ENCODE assay signal across 15 cellular contexts in genomic region chr5:180647941-180648500, GRCh38. TPM values are rescaled to one million over a fixed set of nuclear protein-coding genes. Genes with fewer than 3 reads are reported as not detected.
DNase-seq lines count a peak whose midpoint lies in the region; ATAC-seq and TF ChIP-seq lines count a peak whose summit lies in the region.
"Had no signal": no experiment of that assay in that cellular context is flagged by ENCODE, and none has a peak within 500 bp of the region (broad histone marks: within the 10 kb centered on the region; RNA-seq: fewer than 3 reads in every experiment).

No MANE protein-coding gene starts in this region.

- no peaks in the 10 kb centered on the region for H3K9me2 ChIP-seq in MM.1S (replicated peaks; ENCODE audit: insufficient read depth, low read length)

- H3K27ac Mint-ChIP-seq in activated CD4-positive, alpha-beta T cell treated with anti-CD3 and anti-CD28 coated beads, Interleukin-2, amount 10 ng/mL, durations not matched to agents 24 days and 14 days = no peak overlapping the region
- H3K27ac Mint-ChIP-seq in endothelial cell (ENCODE audit: unreplicated experiment) = peak overlapping the region; percentile 86
- H3K27ac Mint-ChIP-seq: HFFc6 had no signal

- H3K4me3 Mint-ChIP-seq in activated CD4-positive, alpha-beta T cell treated with anti-CD3 and anti-CD28 coated beads, Interleukin-2, amount 10 ng/mL, durations not matched to agents 24 days and 14 days = peak overlapping the region; percentile 77
- H3K4me3 Mint-ChIP-seq in endothelial cell (ENCODE audit: unreplicated experiment) = peak overlapping the region; percentile 99
- H3K4me3 Mint-ChIP-seq: HFFc6 had no signal

- H3K27ac ChIP-seq in HUES6 (ENCODE audit: low read depth, low read length) (no peak overlapping the region), neuronal stem cell (replicated peaks; ENCODE audit: low read length) (no peak overlapping the region), MM.1S (ENCODE audit: low read length) (no peak overlapping the region)
- H3K27ac ChIP-seq: colonic mucosa, transverse colon had no signal

- H3K27me3 ChIP-seq in HUES6 (ENCODE audit: control insufficient read depth, insufficient read depth, low read length) (peaks cover 79% of the 10 kb centered on the region), neuronal stem cell (ENCODE audit: control insufficient read depth in 3 of 3, insufficient read depth in 3 of 3, low read depth in 1 of 3, low read length in 3 of 3) (peaks cover 14 to 92% (median 38%) of the 10 kb centered on the region in 3 experiments), MM.1S (replicated peaks; ENCODE audit: insufficient read depth, low read length) (peaks cover 72% of the 10 kb centered on the region)

- intact Hi-C loops in activated CD4-positive, alpha-beta T cell treated with anti-CD3 and anti-CD28 coated beads, Interleukin-2, amount 10 ng/mL, durations not matched to agents 24 days and 14 days (cut with micrococcal nuclease) = no loop called here

- no peak overlapping the region for H3K9ac ChIP-seq in HUES6 (ENCODE audit: low read length)
- H3K9ac ChIP-seq in neuronal stem cell (ENCODE audit: low read depth, low read length, poor library complexity) = no peak overlapping the region
- H3K9ac ChIP-seq in MM.1S (ENCODE audit: low read length) = no peak overlapping the region

- peak overlapping the region; percentile 55; the same call in 1 of the 2 replicates for H3K4me3 ChIP-seq in HUES6 (ENCODE audit: low read depth, low read length)
- no peak overlapping the region for H3K4me3 ChIP-seq in neuronal stem cell (ENCODE audit: low read length in 2 of 2)
- H3K4me3 ChIP-seq in MM.1S (ENCODE audit: low read length) = no peak overlapping the region

- H4K20me1 ChIP-seq in MM.1S (ENCODE audit: insufficient read depth, low read length) = no peaks in the 10 kb centered on the region

- H3K36me3 Mint-ChIP-seq in activated CD4-positive, alpha-beta T cell treated with anti-CD3 and anti-CD28 coated beads, Interleukin-2, amount 10 ng/mL, durations not matched to agents 24 days and 14 days (ENCODE audit: low read depth) = no peaks in the 10 kb centered on the region
- peaks cover 30% of the 10 kb centered on the region for H3K36me3 Mint-ChIP-seq in endothelial cell (ENCODE audit: low read depth, unreplicated experiment)

- H3K9me3 ChIP-seq in HUES6 (ENCODE audit: control insufficient read depth, insufficient read depth, low read depth, low read length) = no peaks in the 10 kb centered on the region
- H3K9me3 ChIP-seq in neuronal stem cell (replicated peaks in 1 of 2; ENCODE audit: control insufficient read depth in 2 of 2, insufficient read depth in 1 of 2, low read depth in 1 of 2, low read length in 2 of 2) = no peaks in the 10 kb centered on the region
- H3K9me3 ChIP-seq in MM.1S (replicated peaks; ENCODE audit: insufficient read depth, low read length) = no peaks in the 10 kb centered on the region
- H3K9me3 ChIP-seq: colonic mucosa, transverse colon had no signal

- H2BK120ac ChIP-seq in neuronal stem cell (ENCODE audit: low read depth, low read length) = no peak overlapping the region

- no peak overlapping the region for H2BK12ac ChIP-seq in neuronal stem cell (ENCODE audit: low read length)

- H4K91ac ChIP-seq in neuronal stem cell (ENCODE audit: low read depth, low read length, poor library complexity) = no peak overlapping the region

- TF ChIP-seq CTCF in endothelial cell (IDR thresholded peaks at IDR 0.05; ENCODE audit: unreplicated experiment) (no peak), MM.1S (IDR thresholded peaks at IDR 0.05; ENCODE audit: low read length) (no peak)

- H3K23ac ChIP-seq in neuronal stem cell (ENCODE audit: low read depth, low read length, poor library complexity) = no peak overlapping the region

- no peak overlapping the region for H3K18ac ChIP-seq in neuronal stem cell (ENCODE audit: low read length)

- H3K4ac ChIP-seq in neuronal stem cell (ENCODE audit: low read length) = no peak overlapping the region

- no CpG with 5 or more reads among the region's 8 CpGs for WGBS in neuronal stem cell (ENCODE audit: extremely low coverage in 2 of 2, insufficient read length in 2 of 2, insufficient replicate concordance in 1 of 2), 2 donors

- H3K4me2 ChIP-seq in neuronal stem cell (ENCODE audit: insufficient read depth, low read length, poor library complexity, severe bottlenecking) (peak overlapping the region; percentile 2), MM.1S (ENCODE audit: low read depth, low read length) (no peak overlapping the region)

- no peaks in the 10 kb centered on the region for H3K9me3 Mint-ChIP-seq in activated CD4-positive, alpha-beta T cell treated with anti-CD3 and anti-CD28 coated beads, Interleukin-2, amount 10 ng/mL, durations not matched to agents 24 days and 14 days
- H3K9me3 Mint-ChIP-seq in endothelial cell (ENCODE audit: unreplicated experiment) = no peaks in the 10 kb centered on the region

- no peak for ATAC-seq in HG02970 (IDR thresholded peaks at IDR 0.05; ENCODE audit: low FRiP score, unreplicated experiment)
- no peak for ATAC-seq in HG03442 (IDR thresholded peaks at IDR 0.05; ENCODE audit: unreplicated experiment)

- H3K79me1 ChIP-seq in neuronal stem cell (ENCODE audit: low read depth, low read length) = peaks cover 3% of the 10 kb centered on the region

- no peaks in the 10 kb centered on the region for H3K79me2 ChIP-seq in MM.1S (ENCODE audit: low read length)

- H3F3A ChIP-seq in MM.1S (ENCODE audit: insufficient read depth, low read length) = no peaks in the 10 kb centered on the region

- H3K36me3 ChIP-seq in HUES6 (ENCODE audit: control insufficient read depth, insufficient read depth, low read length) (no peaks in the 10 kb centered on the region), neuronal stem cell (replicated peaks in 1 of 2; ENCODE audit: control insufficient read depth in 2 of 2, insufficient read depth in 2 of 2, low read length in 2 of 2) (no peaks in the 10 kb centered on the region), MM.1S (replicated peaks; ENCODE audit: insufficient read depth, low read length) (no peaks in the 10 kb centered on the region)
- H3K36me3 ChIP-seq: colonic mucosa, transverse colon had no signal

- DNase-seq in activated CD4-positive, alpha-beta T cell treated with anti-CD3 and anti-CD28 coated beads, Interleukin-2, amount 10 ng/mL, durations not matched to agents 24 days and 14 days = no peak
- DNase-seq in activated CD4-positive, alpha-beta T cell treated with anti-CD3 and anti-CD28 coated beads for 1 hour = no peak
- DNase-seq in endothelial cell (ENCODE audit: low spot score) (no peak), neuronal stem cell (ENCODE audit: low spot score) (no peak), MM.1S (no peak)
- DNase-seq: colonic mucosa, DMS53, HFFc6, NCI-H1417 treated with DMSO at 0.1 percent for 48 hours, NCI-H526, transverse colon had no signal

- H3K14ac ChIP-seq in neuronal stem cell (ENCODE audit: low read length) = no peak overlapping the region

- no peak overlapping the region for H2BK15ac ChIP-seq in neuronal stem cell (ENCODE audit: low read length)

- H2AFZ ChIP-seq in neuronal stem cell (ENCODE audit: low read length) = no peak overlapping the region
- no peak overlapping the region for H2AFZ ChIP-seq in MM.1S (ENCODE audit: low read length)

- H3K4me1 ChIP-seq in HUES6 (ENCODE audit: control insufficient read depth, insufficient read depth, low read length) (no peaks in the 10 kb centered on the region), neuronal stem cell (ENCODE audit: control insufficient read depth in 2 of 2, insufficient read depth in 1 of 2, low read depth in 1 of 2, low read length in 2 of 2) (peaks cover 0 to 2% of the 10 kb centered on the region in 2 donors), MM.1S (ENCODE audit: low read length) (no peaks in the 10 kb centered on the region)
- H3K4me1 ChIP-seq: colonic mucosa had no signal

- H3K27me3 Mint-ChIP-seq in activated CD4-positive, alpha-beta T cell treated with anti-CD3 and anti-CD28 coated beads, Interleukin-2, amount 10 ng/mL, durations not matched to agents 24 days and 14 days = peaks cover 51% of the 10 kb centered on the region
- peaks cover 22% of the 10 kb centered on the region for H3K27me3 Mint-ChIP-seq in endothelial cell (ENCODE audit: unreplicated experiment)

- no peak overlapping the region for H2BK5ac ChIP-seq in neuronal stem cell (ENCODE audit: low read length)

- H2AK5ac ChIP-seq in neuronal stem cell (ENCODE audit: low read depth, low read length) = peak overlapping the region; percentile 1

- H4K8ac ChIP-seq in neuronal stem cell (ENCODE audit: low read depth, low read length) = no peak overlapping the region

- peaks cover 11% of the 10 kb centered on the region for H3K4me1 Mint-ChIP-seq in activated CD4-positive, alpha-beta T cell treated with anti-CD3 and anti-CD28 coated beads, Interleukin-2, amount 10 ng/mL, durations not matched to agents 24 days and 14 days
- peaks cover 58% of the 10 kb centered on the region for H3K4me1 Mint-ChIP-seq in endothelial cell (ENCODE audit: unreplicated experiment)

RNA-seq across cellular contexts. Expression of gene FLT4, which starts 1.4 kb away (rescaled TPM):
- 1.7 and 2.0 TPM in 2 replicates for total RNA-seq in activated CD4-positive, alpha-beta T cell treated with anti-CD3 and anti-CD28 coated beads, Interleukin-2, amount 10 ng/mL, durations not matched to agents 24 days and 14 days
- 541 TPM for total RNA-seq in endothelial cell (ENCODE audit: unreplicated experiment)
- 5.4 TPM for polyA plus RNA-seq in neuronal stem cell (2013, experiment 1 of 2)
- polyA plus RNA-seq in neuronal stem cell (2013, experiment 2 of 2) = 5.5 TPM
- total RNA-seq: HFFc6 had no signal

RNA-seq across cellular contexts. Expression of gene SCGB3A1, which starts 56.7 kb away (rescaled TPM):
- not detected in 2 replicates for total RNA-seq in activated CD4-positive, alpha-beta T cell treated with anti-CD3 and anti-CD28 coated beads, Interleukin-2, amount 10 ng/mL, durations not matched to agents 24 days and 14 days
- 5.4 TPM for total RNA-seq in endothelial cell (ENCODE audit: unreplicated experiment)
- polyA plus RNA-seq in neuronal stem cell (2013, experiment 1 of 2) = 0.75 TPM
- 0.66 TPM for polyA plus RNA-seq in neuronal stem cell (2013, experiment 2 of 2)
- total RNA-seq: A673, HFFc6, transverse colon had no signal

Comparison
In these comparisons a context has a peak if more than half of its experiments do, and no peak if none do; other contexts are left out.
1. RNA of gene FLT4, which starts 1.4 kb away (total RNA-seq): 541 TPM in endothelial cell (single experiment); 1.7 to 2.0 TPM in activated CD4-positive, alpha-beta T cell treated with anti-CD3 and anti-CD28 coated beads, Interleukin-2, amount 10 ng/mL, durations not matched to agents 24 days and 14 days; every median in the first group is over 100 times any median in the second.